Comparison of ENCODE assay signal across 1 cellular context in genomic region chr20:53769041-53769440, GRCh38.
TF ChIP-seq lines count a peak whose summit lies in the region.

No MANE protein-coding gene starts in this region.

TF ChIP-seq in HEK293, 187 proteins besides CTCF, POLR2A, EP300 and RAD21 (continued from another document):
- TF ChIP-seq PRDM4 (tag by site-specific recombination; IDR thresholded peaks at IDR 0.05) (no peak), FEZF1 (tag by site-specific recombination; IDR thresholded peaks at IDR 0.05) (peak; percentile 28; the same call in 1 of the 2 replicates), PRDM1 (tag by site-specific recombination; IDR thresholded peaks at IDR 0.05) (no peak), OSR2 (tag by site-specific recombination; IDR thresholded peaks at IDR 0.05) (peak; percentile 50; the same call in 1 of the 2 replicates), ZNF174 (tag by site-specific recombination; IDR thresholded peaks at IDR 0.05) (no peak), MYNN (tag by site-specific recombination; IDR thresholded peaks at IDR 0.05; ENCODE audit: borderline replicate concordance) (no peak), ZNF548 (tag by site-specific recombination; IDR thresholded peaks at IDR 0.05) (no peak), ZBTB20 (tag by site-specific recombination; IDR thresholded peaks at IDR 0.05) (no peak), ZBTB17 (tag by site-specific recombination; IDR thresholded peaks at IDR 0.05) (peak; percentile 49), SP7 (tag by site-specific recombination; IDR thresholded peaks at IDR 0.05) (0 out of 2 replicates have a peak, but pooled peaks have one; percentile 14), PRDM6 (tag by site-specific recombination; IDR thresholded peaks at IDR 0.05) (peak; percentile 87)
